ENCODE assay signal across 8 cellular contexts in genomic region chr7:106176414-106177294, GRCh38.
A peak's percentile ranks its signal among the peaks of the same experiment; 100 is the strongest.
DNase-seq lines count a peak whose midpoint lies in the region; ATAC-seq and TF ChIP-seq lines count a peak whose summit lies in the region.

No MANE protein-coding gene starts in this region.

- no peak overlapping the region for H3K27ac ChIP-seq in lung (ENCODE audit: low read depth in 1 of 2, low read length in 1 of 2)

- peaks cover 0 to 14% of the 10 kb centered on the region in 2 donors for H3K4me1 ChIP-seq in lung (ENCODE audit: control insufficient read depth in 2 of 2, insufficient read depth in 2 of 2, low read length in 2 of 2)

- DNase-seq in GM10266 (ENCODE audit: extremely low spot score), result peak; percentile 70
- DNase-seq in NCI-H345 (lab: John Stamatoyannopoulos, UW), result peak; percentile 77
- DNase-seq in activated CD4-positive, alpha-beta T cell treated with anti-CD3 and anti-CD28 coated beads, Interleukin-2, amount 50 U/mL, for 1 hour, result peak; percentile 73
- peak; percentile 91 for DNase-seq in dermis blood vessel endothelial cell
- DNase-seq in lung (ENCODE audit: low spot score), result peak; percentile 85
- peak; percentile 37 to 64 (median 51) for DNase-seq in stimulated activated CD4-positive, alpha-beta T cell treated with anti-CD3 and anti-CD28 coated beads, TNF-alpha, amount 100 ng/mL, for 48 hours (ENCODE audit: low read depth in 3 of 3)

- ATAC-seq in HG02885 (IDR thresholded peaks at IDR 0.05; ENCODE audit: poor library complexity, unreplicated experiment) (peak; percentile 74), lung (ENCODE audit: insufficient read depth, low FRiP score) (peak; percentile 89), GM18861 (IDR thresholded peaks at IDR 0.05; ENCODE audit: unreplicated experiment) (no peak)

- no peaks in the 10 kb centered on the region for H3K27me3 ChIP-seq in lung (ENCODE audit: control insufficient read depth, insufficient read depth)

- no peaks in the 10 kb centered on the region for H3K36me3 ChIP-seq in lung (ENCODE audit: control insufficient read depth in 2 of 2, insufficient read depth in 2 of 2, low read length in 2 of 2)

- H3K4me3 ChIP-seq in lung, result no peak overlapping the region

- H3K9me3 ChIP-seq in lung (ENCODE audit: control insufficient read depth in 2 of 2, insufficient read depth in 1 of 2, low read length in 1 of 2), result no peaks in the 10 kb centered on the region

- 13 to 14% methylated on average over 11 of the region's 11 CpGs for WGBS in lung, 2 donors

- TF ChIP-seq CTCF in GM10266 (IDR thresholded peaks at IDR 0.05; ENCODE audit: control insufficient read depth, insufficient read depth, low read depth, missing control alignments) (peak; percentile 99), lung (IDR thresholded peaks at IDR 0.05; ENCODE audit: control extremely low read depth, extremely low read depth) (peak; percentile 95)
